ENCODE assay signal across 18 cellular contexts in genomic region chr17:7713782-7714181, GRCh38. TPM values are rescaled to one million over a fixed set of nuclear protein-coding genes. Genes with fewer than 3 reads are reported as not detected.
"Had no signal": no experiment of that assay in that cellular context is flagged by ENCODE, and none has a peak within 500 bp of the region (broad histone marks: within the 10 kb centered on the region; RNA-seq: fewer than 3 reads in every experiment).

No MANE protein-coding gene starts in this region.

- H3K9me3 Mint-ChIP-seq: activated T-helper 2 cell treated with anti-CD3 and anti-CD28 coated beads, Interferon-gamma antibody, Interleukin-2, Interleukin-4, amounts not matched to agents 10 μg/mL and 5 μg/mL and 100 μg/mL, durations not matched to agents 14 hours and 24 hours and 36 hours; memory B cell; nephron progenitor cell; stimulated activated effector memory CD8-positive, alpha-beta T cell treated with anti-CD3 and anti-CD28 coated beads, Interleukin-12 subunit alpha, Interleukin-12 subunit beta, amount 100 ng/mL, for 72 hours; T-cell had no signal

- H3K4me3 ChIP-seq: adrenal gland, cardiac muscle cell, hepatocyte, left ventricle myocardium inferior, thoracic aorta had no signal

- H3K4me2 ChIP-seq: hepatocyte had no signal

- H3K27me3 ChIP-seq: cardiac muscle cell had no signal

- H3K36me3 ChIP-seq: adrenal gland, cardiac muscle cell, left ventricle myocardium inferior, thoracic aorta had no signal

- H3K4me3 Mint-ChIP-seq: memory B cell; nephron progenitor cell; stimulated activated effector memory CD8-positive, alpha-beta T cell treated with anti-CD3 and anti-CD28 coated beads, Interleukin-12 subunit alpha, Interleukin-12 subunit beta, amount 100 ng/mL, for 72 hours; T-cell had no signal

- H3K27ac Mint-ChIP-seq: activated T-helper 2 cell treated with anti-CD3 and anti-CD28 coated beads, Interferon-gamma antibody, Interleukin-2, Interleukin-4, amounts not matched to agents 10 μg/mL and 5 μg/mL and 100 μg/mL, durations not matched to agents 14 hours and 24 hours and 36 hours; memory B cell; nephron progenitor cell; stimulated activated effector memory CD8-positive, alpha-beta T cell treated with anti-CD3 and anti-CD28 coated beads, Interleukin-12 subunit alpha, Interleukin-12 subunit beta, amount 100 ng/mL, for 72 hours; T-cell had no signal

- DNase-seq: activated CD4-positive, alpha-beta T cell treated with anti-CD3 and anti-CD28 coated beads for 1 hour; activated CD4-positive, alpha-beta T cell treated with anti-CD3 and anti-CD28 coated beads, Interleukin-2, amount 50 U/mL, for 48 hours; activated naive CD4-positive, alpha-beta T cell treated with anti-CD3 and anti-CD28 coated beads, Interleukin-2, amount 50 U/mL, for 16 hours; adrenal gland; kidney; left ventricle myocardium inferior; nephron progenitor cell; stimulated activated CD4-positive, alpha-beta T cell treated with anti-CD3 and anti-CD28 coated beads, Interleukin-12 subunit alpha, Interleukin-12 subunit beta, amount 100 ng/mL, for 4 hours; stimulated activated CD4-positive, alpha-beta T cell treated with anti-CD3 and anti-CD28 coated beads, Interleukin-2, amount 100 ng/mL, for 24 hours; T-cell; T1000 had no signal

- H3K9me3 ChIP-seq: adrenal gland, left ventricle myocardium inferior, thoracic aorta had no signal

- H3K79me2 ChIP-seq: hepatocyte had no signal

- H2AFZ ChIP-seq: hepatocyte had no signal

- H3K27ac ChIP-seq: adrenal gland, cardiac muscle cell, hepatocyte, left ventricle myocardium inferior, thoracic aorta, VCaP had no signal

- H3K36me3 Mint-ChIP-seq: memory B cell, T-cell had no signal

RNA-seq across cellular contexts. Expression of gene DNAH2, which starts 3.8 kb away (rescaled TPM):
- total RNA-seq: activated T-helper 2 cell treated with anti-CD3 and anti-CD28 coated beads, Interferon-gamma antibody, Interleukin-2, Interleukin-4, amounts not matched to agents 10 μg/mL and 5 μg/mL and 100 μg/mL, durations not matched to agents 14 hours and 24 hours and 36 hours; T-cell had no signal

RNA-seq across cellular contexts. Expression of gene EFNB3, which starts 8.8 kb away (rescaled TPM):
- total RNA-seq: activated T-helper 2 cell treated with anti-CD3 and anti-CD28 coated beads, Interferon-gamma antibody, Interleukin-2, Interleukin-4, amounts not matched to agents 10 μg/mL and 5 μg/mL and 100 μg/mL, durations not matched to agents 14 hours and 24 hours and 36 hours; left ventricle myocardium inferior; thoracic aorta had no signal
